In the genomic region with DNA sequence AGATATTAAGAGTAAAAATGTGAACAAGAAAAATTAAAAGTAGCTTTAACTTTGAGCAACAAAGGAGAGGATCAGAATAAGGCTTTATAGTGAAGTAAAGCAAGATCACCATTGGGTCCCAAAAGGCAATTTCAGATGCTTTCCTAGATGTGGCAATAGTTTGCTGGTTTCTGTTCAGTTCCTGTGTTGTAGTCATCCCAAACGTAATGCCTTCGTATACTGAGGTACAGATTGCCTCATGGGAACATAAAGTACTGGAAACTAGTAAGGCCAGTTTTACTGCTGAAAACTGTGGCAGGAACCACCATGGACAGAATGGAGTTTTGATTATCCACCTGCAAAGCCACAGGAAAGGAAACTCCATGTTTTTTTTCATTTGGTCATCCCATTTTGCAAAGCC, we compare ENCODE assay signal across 17 cellular contexts.
DNase-seq lines count a peak whose midpoint lies in the region; ATAC-seq and TF ChIP-seq lines count a peak whose summit lies in the region.
"Had no signal": no experiment of that assay in that cellular context is flagged by ENCODE, and none has a peak within 500 bp of the region (broad histone marks: within the 10 kb centered on the region; RNA-seq: fewer than 3 reads in every experiment).

No MANE protein-coding gene starts in this region.

- no peaks in the 10 kb centered on the region for H3K9me3 ChIP-seq in gastrocnemius medialis
- H3K9me3 ChIP-seq in CD8-positive, alpha-beta T cell (ENCODE audit: low read length) = no peaks in the 10 kb centered on the region
- H3K9me3 ChIP-seq: thoracic aorta had no signal

- no peak overlapping the region for H3K27ac ChIP-seq in gastrocnemius medialis
- H3K27ac ChIP-seq in CD8-positive, alpha-beta T cell (ENCODE audit: low read depth, low read length) = no peak overlapping the region
- H3K27ac ChIP-seq: thoracic aorta had no signal

- intact Hi-C loops in Right ventricle myocardium superior (cut with DNase I) = no loop called here
- intact Hi-C loops in left cardiac atrium (cut with DNase I) = loop anchor here (5.0 to 10.0 kb wide), 2 partner anchors 197 to 474 kb away; no protein-coding TSS in a partner anchor
- intact Hi-C loops in gastrocnemius medialis (cut with DNase I; ENCODE audit: low total_unique reads) = loop anchor here (10.0 kb wide), 2 partner anchors 474 to 504 kb away; a partner anchor contains a TSS
- intact Hi-C loops in CD8-positive, alpha-beta T cell (cut with DNase I, micrococcal nuclease) = loop anchor here in 1 of 2 experiments (5.0 kb wide), 1 partner anchor 107 kb away; no protein-coding TSS in a partner anchor

- no peaks in the 10 kb centered on the region for H3K36me3 Mint-ChIP-seq in glutamatergic neuron (ENCODE audit: unreplicated experiment)
- H3K36me3 Mint-ChIP-seq in CD8-positive, alpha-beta T cell = no peaks in the 10 kb centered on the region
- H3K36me3 Mint-ChIP-seq: activated naive CD4-positive, alpha-beta T cell treated with anti-CD3 and anti-CD28 coated beads, Interleukin-2, amount 10 ng/mL, durations not matched to agents 7 days and 5 days had no signal

- peaks cover 0 to 6% of the 10 kb centered on the region in 2 donors for H3K4me1 ChIP-seq in gastrocnemius medialis
- peaks cover 17% of the 10 kb centered on the region for H3K4me1 ChIP-seq in CD8-positive, alpha-beta T cell (ENCODE audit: insufficient read depth, low read length)

- no peaks in the 10 kb centered on the region for H3K27me3 ChIP-seq in gastrocnemius medialis
- no peaks in the 10 kb centered on the region for H3K27me3 ChIP-seq in CD8-positive, alpha-beta T cell (ENCODE audit: insufficient read depth, low read length)

- CTCF ChIA-PET in CD8-positive, alpha-beta T cell (lab: Charles Lee) = interaction anchor here (0.8 to 23.9 kb wide), 5 partner anchors 8 to 291 kb away, joined by 3 to 677 read pairs (median 3); no protein-coding TSS in a partner anchor

- no peaks in the 10 kb centered on the region for H3K36me3 ChIP-seq in gastrocnemius medialis
- no peaks in the 10 kb centered on the region for H3K36me3 ChIP-seq in CD8-positive, alpha-beta T cell (ENCODE audit: insufficient read depth, low read length)
- H3K36me3 ChIP-seq: thoracic aorta had no signal

- POLR2A ChIA-PET in CD8-positive, alpha-beta T cell (lab: Charles Lee) = interaction anchor here (4.5 kb wide), 1 partner anchor 195 kb away, joined by 18 read pairs; no protein-coding TSS in a partner anchor

- H3K27ac Mint-ChIP-seq in glutamatergic neuron (ENCODE audit: unreplicated experiment) = no peak overlapping the region
- H3K27ac Mint-ChIP-seq in CD8-positive, alpha-beta T cell = no peak overlapping the region
- H3K27ac Mint-ChIP-seq: activated CD4-positive, alpha-beta T cell treated with anti-CD3 and anti-CD28 coated beads, Interleukin-2, amount 10 ng/mL, durations not matched to agents 24 days and 14 days; activated naive CD4-positive, alpha-beta T cell treated with anti-CD3 and anti-CD28 coated beads, Interleukin-2, amount 10 ng/mL, durations not matched to agents 7 days and 5 days; HFFc6 had no signal

- peak; percentile 27 for ATAC-seq in Right ventricle myocardium superior (ENCODE audit: poor library complexity)
- no peak for ATAC-seq in left cardiac atrium
- no peak for ATAC-seq in gastrocnemius medialis
- ATAC-seq in CD8-positive, alpha-beta T cell = no peak
- no peak for ATAC-seq in HG03097 (IDR thresholded peaks at IDR 0.05; ENCODE audit: low FRiP score, unreplicated experiment)
- no peak for ATAC-seq in HG02840 (IDR thresholded peaks at IDR 0.05; ENCODE audit: low FRiP score, unreplicated experiment)

- in situ Hi-C loops in gastrocnemius medialis (cut with MboI; ENCODE audit: low sequenced_read_pairs in 4 of 4) = loop anchor here in 3 of 4 donors (5.0 to 10.0 kb wide), 2 partner anchors 94 to 192 kb away; no protein-coding TSS in a partner anchor

- H3K4me3 Mint-ChIP-seq in glutamatergic neuron (ENCODE audit: unreplicated experiment) = peak overlapping the region; percentile 67
- H3K4me3 Mint-ChIP-seq in CD8-positive, alpha-beta T cell = no peak overlapping the region
- H3K4me3 Mint-ChIP-seq: activated CD4-positive, alpha-beta T cell treated with anti-CD3 and anti-CD28 coated beads, Interleukin-2, amount 10 ng/mL, durations not matched to agents 24 days and 14 days; activated naive CD4-positive, alpha-beta T cell treated with anti-CD3 and anti-CD28 coated beads, Interleukin-2, amount 10 ng/mL, durations not matched to agents 7 days and 5 days; HFFc6 had no signal

- TF ChIP-seq CTCF in glutamatergic neuron (IDR thresholded peaks at IDR 0.05; ENCODE audit: partially characterized antibody, unreplicated experiment) (no peak), gastrocnemius medialis (IDR thresholded peaks at IDR 0.05 in 4 of 5, conservative IDR thresholded peaks at IDR 0.05 in 1 of 5) (no peak)
- no peak for TF ChIP-seq CTCF in CD8-positive, alpha-beta T cell (IDR thresholded peaks at IDR 0.05)

- peaks cover 25% of the 10 kb centered on the region for H3K4me1 Mint-ChIP-seq in glutamatergic neuron (ENCODE audit: low read depth, unreplicated experiment)
- H3K4me1 Mint-ChIP-seq in CD8-positive, alpha-beta T cell (ENCODE audit: low read depth) = peaks cover 34% of the 10 kb centered on the region

- no peak overlapping the region for H3K4me3 ChIP-seq in gastrocnemius medialis
- no peak overlapping the region for H3K4me3 ChIP-seq in CD8-positive, alpha-beta T cell (ENCODE audit: low read depth, low read length)
- H3K4me3 ChIP-seq: lung, thoracic aorta had no signal

- no peak for DNase-seq in Right ventricle myocardium superior
- no peak for DNase-seq in left cardiac atrium
- peak; percentile 96 for DNase-seq in amniotic epithelial cell (ENCODE audit: low read depth)
- no peak for DNase-seq in glutamatergic neuron
- DNase-seq in gastrocnemius medialis = no peak
- no peak for DNase-seq in CD8-positive, alpha-beta T cell
- DNase-seq: ACHN; activated CD4-positive, alpha-beta T cell treated with anti-CD3 and anti-CD28 coated beads, Interleukin-2, amount 10 ng/mL, durations not matched to agents 24 days and 14 days; activated naive CD4-positive, alpha-beta T cell treated with anti-CD3 and anti-CD28 coated beads, Interleukin-2, amount 10 ng/mL, durations not matched to agents 7 days and 5 days; COR-L47; effector memory CD4-positive, alpha-beta T cell; HFFc6; NCI-H1092 treated with DMSO at 0.1 percent for 48 hours had no signal

- no peak for TF ChIP-seq POLR2A in gastrocnemius medialis (IDR thresholded peaks at IDR 0.05)

- peaks cover 2% of the 10 kb centered on the region for H3K27me3 Mint-ChIP-seq in glutamatergic neuron (ENCODE audit: unreplicated experiment)
- no peaks in the 10 kb centered on the region for H3K27me3 Mint-ChIP-seq in CD8-positive, alpha-beta T cell (ENCODE audit: low read depth)
- H3K27me3 Mint-ChIP-seq: activated CD4-positive, alpha-beta T cell treated with anti-CD3 and anti-CD28 coated beads, Interleukin-2, amount 10 ng/mL, durations not matched to agents 24 days and 14 days; activated naive CD4-positive, alpha-beta T cell treated with anti-CD3 and anti-CD28 coated beads, Interleukin-2, amount 10 ng/mL, durations not matched to agents 7 days and 5 days had no signal

- no peaks in the 10 kb centered on the region for H3K9me3 Mint-ChIP-seq in glutamatergic neuron (ENCODE audit: unreplicated experiment)
- H3K9me3 Mint-ChIP-seq in CD8-positive, alpha-beta T cell = no peaks in the 10 kb centered on the region
- H3K9me3 Mint-ChIP-seq: activated CD4-positive, alpha-beta T cell treated with anti-CD3 and anti-CD28 coated beads, Interleukin-2, amount 10 ng/mL, durations not matched to agents 24 days and 14 days; activated naive CD4-positive, alpha-beta T cell treated with anti-CD3 and anti-CD28 coated beads, Interleukin-2, amount 10 ng/mL, durations not matched to agents 7 days and 5 days; HFFc6 had no signal
